Comparison of ENCODE assay signal across 14 cellular contexts in the genomic region with DNA sequence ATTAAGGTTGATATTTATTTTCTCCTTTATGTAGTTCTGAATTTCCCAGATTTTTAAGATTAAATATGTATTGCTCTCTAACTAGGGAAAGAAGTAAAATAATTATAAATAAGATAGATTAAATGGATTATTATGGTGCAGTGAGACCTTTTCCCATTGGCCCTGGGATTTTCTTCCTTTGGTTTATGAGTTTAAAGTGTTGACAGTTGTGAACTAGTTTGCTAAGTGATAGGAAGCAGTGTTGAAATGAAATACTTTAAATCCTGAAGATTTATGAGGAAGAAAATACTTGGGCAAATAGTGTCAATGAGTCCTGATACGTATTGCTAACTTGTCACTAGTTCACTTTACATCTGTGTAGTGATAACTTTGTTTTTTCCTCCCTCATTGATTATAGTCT.
DNase-seq lines count a peak whose midpoint lies in the region; ATAC-seq, FAIRE-seq and TF ChIP-seq lines count a peak whose summit lies in the region.
"Had no signal": no experiment of that assay in that cellular context is flagged by ENCODE, and none has a peak within 500 bp of the region (broad histone marks: within the 10 kb centered on the region; RNA-seq: fewer than 3 reads in every experiment).

No MANE protein-coding gene starts in this region.

- H3K27ac ChIP-seq in sigmoid colon (peak overlapping the region in 3 of 4 donors; percentile 73 to 80 (median 76)), suprapubic skin (no peak overlapping the region)
- H3K27ac ChIP-seq: BLaER1, HL-60 had no signal

- peak; percentile 38 for FAIRE-seq in islet of Langerhans (lab: Jason Lieb, UNC)
- FAIRE-seq: H1 had no signal

- TF ChIP-seq CTCF in sigmoid colon (IDR thresholded peaks at IDR 0.05) (no peak), suprapubic skin (IDR thresholded peaks at IDR 0.05) (no peak)

- TF ChIP-seq POLR2A in sigmoid colon (IDR thresholded peaks at IDR 0.05) (no peak), suprapubic skin (IDR thresholded peaks at IDR 0.05) (no peak)

- no peak for DNase-seq in HEK293T (ENCODE audit: extremely low spot score)
- DNase-seq in sigmoid colon: no peak
- DNase-seq in suprapubic skin (ENCODE audit: low spot score in 2 of 2): no peak
- DNase-seq: AML-193; CD8-positive, alpha-beta memory T cell; DMS53; KBM-7 had no signal

- H3K4me3 ChIP-seq in sigmoid colon (no peak overlapping the region), suprapubic skin (no peak overlapping the region)
- H3K4me3 ChIP-seq: BLaER1, HAP-1 had no signal

- H3K4me1 ChIP-seq in sigmoid colon (peaks cover 0 to 45% (median 26%) of the 10 kb centered on the region in 4 donors), suprapubic skin (peaks cover 21% of the 10 kb centered on the region)
- H3K4me1 ChIP-seq: HAP-1 had no signal

- intact Hi-C loops in sigmoid colon (cut with DNase I): no loop called here

- H3K36me3 ChIP-seq in sigmoid colon (no peaks in the 10 kb centered on the region), suprapubic skin (no peaks in the 10 kb centered on the region)
- H3K36me3 ChIP-seq: BLaER1, HAP-1 had no signal

- TF ChIP-seq EP300 in sigmoid colon (IDR thresholded peaks at IDR 0.05) (no peak), suprapubic skin (IDR thresholded peaks at IDR 0.05) (no peak)

- no peak for ATAC-seq in GM21381 (IDR thresholded peaks at IDR 0.05; ENCODE audit: unreplicated experiment)
- ATAC-seq in GM19328 (IDR thresholded peaks at IDR 0.05; ENCODE audit: unreplicated experiment): no peak

- H3K9me3 ChIP-seq in sigmoid colon (no peaks in the 10 kb centered on the region), suprapubic skin (no peaks in the 10 kb centered on the region)
- H3K9me3 ChIP-seq: HAP-1 had no signal

- no peaks in the 10 kb centered on the region for H3K27me3 ChIP-seq in sigmoid colon
- H3K27me3 ChIP-seq in suprapubic skin: no peaks in the 10 kb centered on the region
- H3K27me3 ChIP-seq: BLaER1 had no signal

- POLR2A ChIA-PET in HEK293T (lab: Yijun Ruan, JAX): no interaction called here

- CTCF ChIA-PET in HEK293T (lab: Yijun Ruan, JAX): no interaction called here

- WGBS in sigmoid colon, 2 donors: 78 to 92% methylated on average over 1 of the region's 1 CpG
- WGBS in suprapubic skin: 88% methylated on average over 1 of the region's 1 CpG

TF ChIP-seq in HEK293T, 16 proteins besides CTCF, POLR2A, EP300 and RAD21:
- TF ChIP-seq, protein P1, sequence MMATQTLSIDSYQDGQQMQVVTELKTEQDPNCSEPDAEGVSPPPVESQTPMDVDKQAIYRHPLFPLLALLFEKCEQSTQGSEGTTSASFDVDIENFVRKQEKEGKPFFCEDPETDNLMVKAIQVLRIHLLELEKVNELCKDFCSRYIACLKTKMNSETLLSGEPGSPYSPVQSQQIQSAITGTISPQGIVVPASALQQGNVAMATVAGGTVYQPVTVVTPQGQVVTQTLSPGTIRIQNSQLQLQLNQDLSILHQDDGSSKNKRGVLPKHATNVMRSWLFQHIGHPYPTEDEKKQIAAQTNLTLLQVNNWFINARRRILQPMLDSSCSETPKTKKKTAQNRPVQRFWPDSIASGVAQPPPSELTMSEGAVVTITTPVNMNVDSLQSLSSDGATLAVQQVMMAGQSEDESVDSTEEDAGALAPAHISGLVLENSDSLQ (IDR thresholded peaks at IDR 0.05): peak; percentile 73
- TF ChIP-seq SUZ12 (IDR thresholded peaks at IDR 0.05): no peak
- TF ChIP-seq HDGF (IDR thresholded peaks at IDR 0.05; ENCODE audit: borderline replicate concordance): no peak
